In genomic region chr15:82139823-82140268, GRCh38 we compare ENCODE assay signal across 8 cellular contexts.
DNase-seq lines count a peak whose midpoint lies in the region; ATAC-seq and TF ChIP-seq lines count a peak whose summit lies in the region.

No MANE protein-coding gene starts in this region.

- POLR2A ChIA-PET in GM10248 (lab: Yijun Ruan, JAX) = no interaction called here

- WGBS in right cardiac atrium = 7% methylated on average over 5 of the region's 5 CpGs

- H3K36me3 ChIP-seq in Loucy (ENCODE audit: insufficient read depth, low read length) (peaks cover 29% of the 10 kb centered on the region; the same call in 1 of the 2 replicates), WERI-Rb-1 (peaks cover 18% of the 10 kb centered on the region), stomach smooth muscle (ENCODE audit: control insufficient read depth in 2 of 2, insufficient read depth in 2 of 2, low read length in 2 of 2) (peaks cover 2 to 3% of the 10 kb centered on the region in 2 donors)

- no peaks in the 10 kb centered on the region for H3K9me2 ChIP-seq in Loucy (replicated peaks; ENCODE audit: low read depth, low read length)

- no peaks in the 10 kb centered on the region for H4K20me1 ChIP-seq in Loucy (ENCODE audit: insufficient read depth, low read length, poor library complexity, severe bottlenecking)

- H3K27me3 ChIP-seq in Loucy (ENCODE audit: insufficient read depth, low read length, poor library complexity, severe bottlenecking) (no peaks in the 10 kb centered on the region), WERI-Rb-1 (ENCODE audit: insufficient read depth, low read depth, severe bottlenecking) (no peaks in the 10 kb centered on the region), right cardiac atrium (ENCODE audit: control insufficient read depth, insufficient read depth) (no peaks in the 10 kb centered on the region), stomach smooth muscle (ENCODE audit: control insufficient read depth in 1 of 2, insufficient read depth in 2 of 2, low read length in 2 of 2) (no peaks in the 10 kb centered on the region)

- H3K4me2 ChIP-seq in Loucy (ENCODE audit: low read depth, low read length, poor library complexity, severe bottlenecking) = no peak overlapping the region

- H3F3A ChIP-seq in Loucy (ENCODE audit: low read depth) = no peaks in the 10 kb centered on the region

- H3K9me3 ChIP-seq in Loucy (ENCODE audit: insufficient read depth, low read depth, low read length) (no peaks in the 10 kb centered on the region), WERI-Rb-1 (ENCODE audit: severe bottlenecking) (no peaks in the 10 kb centered on the region), right cardiac atrium (ENCODE audit: control insufficient read depth, low read length) (no peaks in the 10 kb centered on the region), stomach smooth muscle (ENCODE audit: control insufficient read depth in 2 of 2, low read length in 2 of 2) (no peaks in the 10 kb centered on the region)

- H3K79me2 ChIP-seq in Loucy (ENCODE audit: insufficient read depth, low read length) = no peaks in the 10 kb centered on the region

- H3K4me3 ChIP-seq in Loucy (ENCODE audit: low read length, poor library complexity, severe bottlenecking) = no peak overlapping the region
- no peak overlapping the region for H3K4me3 ChIP-seq in WERI-Rb-1 (ENCODE audit: low read depth, low read length)
- H3K4me3 ChIP-seq in right cardiac atrium (ENCODE audit: low read length) = peak overlapping the region; percentile 27
- H3K4me3 ChIP-seq in stomach smooth muscle (ENCODE audit: low read length in 2 of 2) = peak overlapping the region; percentile 24 to 32

- intact Hi-C loops in right cardiac atrium (cut with DNase I) = loop anchor here in 1 of 4 donors (10.0 kb wide), 1 partner anchor 655 kb away; no protein-coding TSS in a partner anchor

- ATAC-seq in right cardiac atrium (no peak), HG02970 (IDR thresholded peaks at IDR 0.05; ENCODE audit: low FRiP score, unreplicated experiment) (no peak), GM21529 (IDR thresholded peaks at IDR 0.05; ENCODE audit: unreplicated experiment) (no peak)

- H3K9ac ChIP-seq in Loucy (ENCODE audit: low read depth, low read length, poor library complexity, severe bottlenecking) (no peak overlapping the region), stomach smooth muscle (ENCODE audit: low read length in 2 of 2) (peak overlapping the region in 1 of 2 donors; percentile 4)

- CTCF ChIA-PET in GM10248 (lab: Yijun Ruan, JAX) = interaction anchor here (0.8 to 2.3 kb wide), 12 partner anchors 9 to 73 kb away, joined by 3 to 10 read pairs (median 4); no protein-coding TSS in a partner anchor

- H2AFZ ChIP-seq in Loucy (ENCODE audit: low read length) = no peak overlapping the region; the same call in 1 of the 2 replicates

- H3K27ac ChIP-seq in WERI-Rb-1 (no peak overlapping the region), right cardiac atrium (ENCODE audit: low read length) (no peak overlapping the region), stomach smooth muscle (ENCODE audit: low read length) (no peak overlapping the region)

- no peak for DNase-seq in GM10248 (ENCODE audit: extremely low spot score)
- no peak for DNase-seq in WERI-Rb-1
- DNase-seq in right cardiac atrium = no peak
- no peak for DNase-seq in GOT3 (lab: John Stamatoyannopoulos, UW)

- TF ChIP-seq CTCF in GM10248 (IDR thresholded peaks at IDR 0.05; ENCODE audit: control extremely low read depth, extremely low read depth, low read depth, missing control alignments) (peak; percentile 42), Loucy (conservative IDR thresholded peaks at IDR 0.05; ENCODE audit: low read length) (peak; percentile 78), WERI-Rb-1 (IDR thresholded peaks at IDR 0.05; ENCODE audit: low read depth, low read length) (peak; percentile 19; the same call in 1 of the 2 replicates)

- H3K4me1 ChIP-seq in Loucy (ENCODE audit: insufficient read depth, low read length, poor library complexity, severe bottlenecking) (peaks cover 21% of the 10 kb centered on the region), right cardiac atrium (ENCODE audit: control insufficient read depth, insufficient read depth, low read length) (no peaks in the 10 kb centered on the region), stomach smooth muscle (ENCODE audit: control insufficient read depth, insufficient read depth, low read length) (no peaks in the 10 kb centered on the region)

Comparison
In these comparisons a context has a peak if more than half of its experiments do, and no peak if none do; other contexts are left out.
1. CTCF ChIP-seq: peak in every context shown above with its lines; median percentile 78 in Loucy; 42 in GM10248; 19 in WERI-Rb-1.
2. H3K4me3 ChIP-seq: peak in right cardiac atrium (single experiment) and stomach smooth muscle (2 of 2); none in Loucy (single experiment) and WERI-Rb-1 (single experiment).